27 cellular contexts compared by ENCODE assay signal in genomic region chr7:138546829-138547228, GRCh38.
"Had no signal": no experiment of that assay in that cellular context is flagged by ENCODE, and none has a peak within 500 bp of the region (broad histone marks: within the 10 kb centered on the region; RNA-seq: fewer than 3 reads in every experiment).

No MANE protein-coding gene starts in this region.

- H3K27ac ChIP-seq: colonic mucosa, coronary artery, dorsolateral prefrontal cortex, epithelial cell of prostate, esophagus muscularis mucosa, esophagus squamous epithelium, foreskin keratinocyte, gastrocnemius medialis, gastroesophageal sphincter, heart left ventricle, heart right ventricle, hepatocyte had no signal

- DNase-seq: colonic mucosa; cortex of kidney; dorsolateral prefrontal cortex; effector CD4-positive, alpha-beta T cell; effector CD8-positive, alpha-beta T cell; effector memory CD4-positive, alpha-beta T cell; effector memory CD8-positive, alpha-beta T cell; endodermal cell; erythroblast; esophagus squamous epithelium; foreskin fibroblast; foreskin keratinocyte; foreskin melanocyte; gastrocnemius medialis; glutamatergic neuron; head of caudate nucleus; heart left ventricle; heart right ventricle had no signal

- H3K4me3 Mint-ChIP-seq: dendritic cell treated with granulocyte-macrophage colony-stimulating factor and Interleukin-4, amounts not matched to agents 40 ng/mL and 50 ng/mL, for 4 days; effector memory CD8-positive, alpha-beta T cell; endodermal cell had no signal

- H3K27me3 ChIP-seq: colonic mucosa, dorsolateral prefrontal cortex, esophagus muscularis mucosa, esophagus squamous epithelium, foreskin keratinocyte, gastrocnemius medialis, gastroesophageal sphincter, heart left ventricle, heart right ventricle, hepatocyte had no signal

- ATAC-seq: effector memory CD8-positive, alpha-beta T cell; esophagus mucosa; foreskin keratinocyte; gastrocnemius medialis; gastroesophageal sphincter; heart left ventricle; heart right ventricle had no signal

- H3K4me1 ChIP-seq: colonic mucosa, esophagus muscularis mucosa, esophagus squamous epithelium, foreskin keratinocyte, gastrocnemius medialis, gastroesophageal sphincter had no signal

- FAIRE-seq: colon, endometrium had no signal

- H3K27me3 Mint-ChIP-seq: dendritic cell treated with granulocyte-macrophage colony-stimulating factor and Interleukin-4, amounts not matched to agents 40 ng/mL and 50 ng/mL, for 4 days; effector memory CD8-positive, alpha-beta T cell had no signal

- H3K4me1 Mint-ChIP-seq: endodermal cell had no signal

- H3K9me3 ChIP-seq: colonic mucosa, esophagus muscularis mucosa, esophagus squamous epithelium, gastrocnemius medialis, gastroesophageal sphincter, heart left ventricle, heart right ventricle had no signal

- H3K36me3 ChIP-seq: colonic mucosa had no signal

- H3K4me2 ChIP-seq: hepatocyte had no signal

- H2AFZ ChIP-seq: hepatocyte had no signal

- H3K27ac Mint-ChIP-seq: dendritic cell treated with granulocyte-macrophage colony-stimulating factor and Interleukin-4, amounts not matched to agents 40 ng/mL and 50 ng/mL, for 4 days; effector memory CD8-positive, alpha-beta T cell; endodermal cell had no signal

- H3K4me3 ChIP-seq: colonic mucosa, coronary artery, dorsolateral prefrontal cortex, esophagus muscularis mucosa, esophagus squamous epithelium, gastrocnemius medialis, gastroesophageal sphincter, heart left ventricle, heart right ventricle, hepatocyte had no signal
